Comparison of ENCODE assay signal across 11 cellular contexts in the genomic region with DNA sequence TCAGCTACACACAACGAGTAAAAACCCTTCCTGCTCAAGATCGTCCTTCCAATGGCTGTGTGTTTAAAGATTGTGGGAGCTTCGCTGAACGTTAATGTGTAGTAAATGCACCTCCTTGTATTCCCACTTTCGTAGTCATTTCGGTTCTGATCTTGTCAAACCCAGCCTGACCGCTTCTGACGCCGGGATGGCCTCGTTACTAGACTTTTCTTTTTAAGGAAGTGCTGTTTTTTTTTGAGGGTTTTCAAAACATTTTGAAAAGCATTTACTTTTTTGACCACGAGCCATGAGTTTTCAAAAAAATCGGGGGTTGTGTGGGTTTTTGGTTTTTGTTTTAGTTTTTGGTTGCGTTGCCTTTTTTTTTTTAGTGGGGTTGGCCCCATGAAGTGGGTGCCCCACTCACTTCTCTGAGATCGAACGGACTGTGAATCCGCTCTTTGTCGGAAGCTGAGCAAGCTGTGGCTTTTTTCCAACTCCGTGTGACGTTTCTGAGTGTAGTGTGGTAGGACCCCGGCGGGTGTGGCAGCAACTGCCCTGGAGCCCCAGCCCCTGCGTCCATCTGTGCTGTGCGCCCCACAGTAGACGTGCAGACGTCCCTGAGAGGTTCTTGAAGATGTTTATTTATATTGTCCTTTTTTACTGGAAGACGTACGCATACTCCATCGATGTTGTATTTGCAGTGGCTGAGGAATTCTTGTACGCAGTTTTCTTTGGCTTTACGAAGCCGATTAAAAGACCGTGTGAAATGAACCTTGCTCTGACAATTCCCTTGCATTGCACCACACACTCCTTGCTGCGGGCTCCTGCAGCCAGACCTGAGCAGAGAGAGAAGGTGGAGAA. TPM values are rescaled to one million over a fixed set of nuclear protein-coding genes. Genes with fewer than 3 reads are reported as not detected.
DNase-seq lines count a peak whose midpoint lies in the region; ATAC-seq and TF ChIP-seq lines count a peak whose summit lies in the region.
"Had no signal": no experiment of that assay in that cellular context is flagged by ENCODE, and none has a peak within 500 bp of the region (broad histone marks: within the 10 kb centered on the region; RNA-seq: fewer than 3 reads in every experiment).

No MANE protein-coding gene starts in this region.

- 74 to 75% (median 74%) methylated on average over 32 to 33 of the region's 33 CpGs for WGBS in adrenal gland, 4 donors

- ATAC-seq in memory B cell (ENCODE audit: low read depth), result no peak
- ATAC-seq in omental fat pad (ENCODE audit: low FRiP score), result no peak
- ATAC-seq in GM18909 (IDR thresholded peaks at IDR 0.05; ENCODE audit: poor library complexity, unreplicated experiment), result no peak
- no peak for ATAC-seq in GM19328 (IDR thresholded peaks at IDR 0.05; ENCODE audit: unreplicated experiment)

- peaks cover 27% of the 10 kb centered on the region for H3K36me3 Mint-ChIP-seq in activated naive CD4-positive, alpha-beta T cell treated with anti-CD3 and anti-CD28 coated beads, Interleukin-2, amount 50 U/mL, for 24 hours
- H3K36me3 Mint-ChIP-seq in memory B cell, result peaks cover 34% of the 10 kb centered on the region

- no peaks in the 10 kb centered on the region for H3K27me3 Mint-ChIP-seq in activated naive CD4-positive, alpha-beta T cell treated with anti-CD3 and anti-CD28 coated beads, Interleukin-2, amount 50 U/mL, for 24 hours
- no peaks in the 10 kb centered on the region for H3K27me3 Mint-ChIP-seq in memory B cell

- H3K4me1 Mint-ChIP-seq in activated naive CD4-positive, alpha-beta T cell treated with anti-CD3 and anti-CD28 coated beads, Interleukin-2, amount 50 U/mL, for 24 hours, result peaks cover 53% of the 10 kb centered on the region
- H3K4me1 Mint-ChIP-seq in memory B cell, result peaks cover 43% of the 10 kb centered on the region

- H3K4me1 ChIP-seq in adrenal gland (replicated peaks in 1 of 2) (peaks cover 51 to 75% of the 10 kb centered on the region in 2 donors), tibial artery (peaks cover 13 to 77% (median 72%) of the 10 kb centered on the region in 4 donors)

- no peak for DNase-seq in activated naive CD4-positive, alpha-beta T cell treated with Interleukin-2 at 50 U/mL for 16 hours
- DNase-seq in adrenal gland (peak in 3 of 7 donors; percentile 45 to 68 (median 50)), memory B cell (ENCODE audit: low spot score in 2 of 2) (no peak), tibial artery (no peak), omental fat pad (ENCODE audit: low spot score) (no peak)
- DNase-seq: activated CD8-positive, alpha-beta memory T cell treated with anti-CD3 and anti-CD28 coated beads, Interleukin-2, amount 50 U/mL, for 48 hours; AML-193; NCI-H510A treated with DMSO at 0.1 percent for 48 hours had no signal

- peak overlapping the region; percentile 52 for H3K4me3 Mint-ChIP-seq in activated naive CD4-positive, alpha-beta T cell treated with anti-CD3 and anti-CD28 coated beads, Interleukin-2, amount 50 U/mL, for 24 hours
- H3K4me3 Mint-ChIP-seq in memory B cell, result peak overlapping the region; percentile 32

- no peak for TF ChIP-seq POLR2A in adrenal gland (IDR thresholded peaks at IDR 0.05)

- intact Hi-C loops in adrenal gland (cut with DNase I) (loop anchor here in 1 of 2 donors (10.0 kb wide), 1 partner anchor 162 kb away; a partner anchor contains a TSS), tibial artery (cut with DNase I; ENCODE audit: low total_unique reads) (no loop called here)

- TF ChIP-seq CTCF in adrenal gland (IDR thresholded peaks at IDR 0.05) (no peak), tibial artery (IDR thresholded peaks at IDR 0.05) (no peak), omental fat pad (IDR thresholded peaks at IDR 0.05) (no peak)

- H3K9me3 Mint-ChIP-seq in activated naive CD4-positive, alpha-beta T cell treated with anti-CD3 and anti-CD28 coated beads, Interleukin-2, amount 50 U/mL, for 24 hours, result no peaks in the 10 kb centered on the region
- no peaks in the 10 kb centered on the region for H3K9me3 Mint-ChIP-seq in memory B cell

- peak overlapping the region in 3 of 5 donors; percentile 99 to 100 (median 99) for H3K27ac ChIP-seq in adrenal gland
- peak overlapping the region; percentile 91 to 100 for H3K27ac ChIP-seq in tibial artery

- H3K36me3 ChIP-seq in adrenal gland (replicated peaks in 1 of 2), result peaks cover 0 to 53% of the 10 kb centered on the region in 2 donors
- H3K36me3 ChIP-seq in tibial artery, result peaks cover 42 to 54% (median 44%) of the 10 kb centered on the region in 3 donors

- H3K9me3 ChIP-seq in adrenal gland (replicated peaks in 1 of 3), result no peaks in the 10 kb centered on the region
- no peaks in the 10 kb centered on the region for H3K9me3 ChIP-seq in tibial artery

- H3K4me3 ChIP-seq in adrenal gland (no peak overlapping the region), tibial artery (peak overlapping the region in 1 of 2 donors; percentile 82)

- H3K27ac Mint-ChIP-seq in activated naive CD4-positive, alpha-beta T cell treated with anti-CD3 and anti-CD28 coated beads, Interleukin-2, amount 50 U/mL, for 24 hours, result peak overlapping the region; percentile 74
- H3K27ac Mint-ChIP-seq in memory B cell, result peak overlapping the region; percentile 53

- no peaks in the 10 kb centered on the region for H3K27me3 ChIP-seq in adrenal gland
- no peaks in the 10 kb centered on the region for H3K27me3 ChIP-seq in tibial artery

RNA-seq across cellular contexts. Expression of a gene that starts 2.7 kb away (rescaled TPM):
- total RNA-seq in adrenal gland, result 100 to 1,000 TPM in 3 of 8 donors, 10 to 100 TPM in 5; 67.4 to 279 (median 86.5) TPM
- polyA plus RNA-seq in adrenal gland, result 100 to 1,000 TPM in 2 of 3 donors, 1 to 10 TPM in 1; 3.8 to 139 (median 123) TPM
- total RNA-seq in omental fat pad, result 10 to 100 TPM; 47.2 to 69.1 (median 59.3) TPM

RNA-seq across cellular contexts. Expression of a gene that starts 3.5 kb away (rescaled TPM):
- total RNA-seq in adrenal gland, result 1,000 to 10,000 TPM in 1 of 8 donors, 100 to 1,000 TPM in 7; 317 to 1,164 (median 685) TPM
- polyA plus RNA-seq in adrenal gland, result 100 to 1,000 TPM; 360 to 990 (median 737) TPM
- total RNA-seq in omental fat pad, result 100 to 1,000 TPM; 292 to 484 (median 372) TPM

RNA-seq across cellular contexts. Expression of a gene that starts 13.0 kb away (rescaled TPM):
- not detected for total RNA-seq in adrenal gland
- not detected for polyA plus RNA-seq in adrenal gland
- not detected for total RNA-seq in omental fat pad

RNA-seq across cellular contexts. Expression of a gene that starts 24.3 kb away (rescaled TPM):
- total RNA-seq in adrenal gland, result 100 to 1,000 TPM in 5 of 8 donors, 10 to 100 TPM in 3; 20.0 to 189 (median 113) TPM
- 10 to 100 TPM; 15.5 to 73.0 (median 46.8) TPM for polyA plus RNA-seq in adrenal gland
- total RNA-seq in omental fat pad, result 10 to 100 TPM; 24.5 to 68.6 (median 44.1) TPM

RNA-seq across cellular contexts. Expression of a gene that starts 31.1 kb away (rescaled TPM):
- total RNA-seq in adrenal gland, result 100 to 1,000 TPM in 7 of 8 donors, 10 to 100 TPM in 1; 80.2 to 435 (median 229) TPM
- 1,000 to 10,000 TPM in 1 of 3 donors, 100 to 1,000 TPM in 1, 10 to 100 TPM in 1; 15.6 to 1,534 (median 925) TPM for polyA plus RNA-seq in adrenal gland
- total RNA-seq in omental fat pad, result 10 to 100 TPM; 46.4 to 76.0 (median 60.2) TPM
